Comparison of ENCODE assay signal across 1 cellular context in the genomic region with DNA sequence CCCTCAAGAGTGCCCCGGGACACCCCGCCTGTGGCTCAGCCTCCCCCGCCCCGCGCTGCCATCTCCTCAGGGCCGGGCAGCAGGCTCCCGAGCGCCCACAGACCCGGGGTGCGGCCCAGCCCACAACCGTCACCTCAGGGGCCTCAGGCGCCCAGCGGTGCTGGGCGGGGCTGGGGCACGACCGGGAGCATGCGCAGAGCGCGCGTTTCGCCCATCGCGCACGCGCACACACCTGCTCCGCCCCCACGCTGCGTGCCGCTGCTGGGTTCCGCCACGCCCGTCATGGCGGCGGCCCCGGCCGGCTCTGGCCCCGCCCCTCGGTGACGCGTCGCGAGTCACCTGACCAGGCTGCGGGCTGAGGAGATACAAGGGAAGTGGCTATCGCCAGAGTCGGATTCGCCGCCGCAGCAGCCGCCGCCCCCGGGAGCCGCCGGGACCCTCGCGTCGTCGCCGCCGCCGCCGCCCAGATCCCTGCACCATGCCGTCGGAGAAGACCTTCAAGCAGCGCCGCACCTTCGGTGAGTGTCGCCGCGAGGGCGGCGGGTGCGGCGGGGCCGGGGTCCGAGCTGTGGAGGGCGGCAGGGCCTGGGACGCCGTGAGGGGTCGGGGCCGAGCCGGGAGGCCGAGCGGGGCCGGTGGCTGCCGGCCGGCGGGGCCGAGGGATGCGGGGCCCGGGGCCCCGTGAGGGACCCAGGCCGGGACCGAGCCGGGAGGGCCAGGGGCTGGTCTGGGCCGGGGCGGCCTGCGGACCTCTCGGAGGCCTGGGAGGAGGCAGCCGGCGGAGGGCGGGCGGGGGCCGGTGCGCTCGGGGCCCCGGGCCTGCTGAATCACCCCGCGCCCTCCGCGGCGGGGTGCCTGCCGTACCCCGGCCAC.
A peak's percentile ranks its signal among the peaks of the same experiment; 100 is the strongest.
TF ChIP-seq lines count a peak whose summit lies in the region.

A gene (plus strand): TSS at position 387 of the 873 bp plus-strand sequence. CDS start 92 bp downstream, at position 479.

TF ChIP-seq in K562, 482 proteins besides CTCF, POLR2A, EP300 and RAD21 (continued from another document and continues in another):
- peak in 1 of 2 experiments; percentile 43; a peak in 1 of 4 replicates for TF ChIP-seq HDAC1 (IDR thresholded peaks at IDR 0.05)
- TF ChIP-seq, protein P1, sequence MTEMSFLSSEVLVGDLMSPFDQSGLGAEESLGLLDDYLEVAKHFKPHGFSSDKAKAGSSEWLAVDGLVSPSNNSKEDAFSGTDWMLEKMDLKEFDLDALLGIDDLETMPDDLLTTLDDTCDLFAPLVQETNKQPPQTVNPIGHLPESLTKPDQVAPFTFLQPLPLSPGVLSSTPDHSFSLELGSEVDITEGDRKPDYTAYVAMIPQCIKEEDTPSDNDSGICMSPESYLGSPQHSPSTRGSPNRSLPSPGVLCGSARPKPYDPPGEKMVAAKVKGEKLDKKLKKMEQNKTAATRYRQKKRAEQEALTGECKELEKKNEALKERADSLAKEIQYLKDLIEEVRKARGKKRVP (CRISPR knock-in tag; IDR thresholded peaks at IDR 0.05) = no peak
- no peak for TF ChIP-seq SAFB2 (IDR thresholded peaks at IDR 0.05; ENCODE audit: borderline replicate concordance, low read depth, low read length, severe bottlenecking)
- TF ChIP-seq ILF3 (IDR thresholded peaks at IDR 0.05; ENCODE audit: borderline replicate concordance) = peak; percentile 77; the same call in 1 of the 2 replicates
- TF ChIP-seq, protein P2, sequence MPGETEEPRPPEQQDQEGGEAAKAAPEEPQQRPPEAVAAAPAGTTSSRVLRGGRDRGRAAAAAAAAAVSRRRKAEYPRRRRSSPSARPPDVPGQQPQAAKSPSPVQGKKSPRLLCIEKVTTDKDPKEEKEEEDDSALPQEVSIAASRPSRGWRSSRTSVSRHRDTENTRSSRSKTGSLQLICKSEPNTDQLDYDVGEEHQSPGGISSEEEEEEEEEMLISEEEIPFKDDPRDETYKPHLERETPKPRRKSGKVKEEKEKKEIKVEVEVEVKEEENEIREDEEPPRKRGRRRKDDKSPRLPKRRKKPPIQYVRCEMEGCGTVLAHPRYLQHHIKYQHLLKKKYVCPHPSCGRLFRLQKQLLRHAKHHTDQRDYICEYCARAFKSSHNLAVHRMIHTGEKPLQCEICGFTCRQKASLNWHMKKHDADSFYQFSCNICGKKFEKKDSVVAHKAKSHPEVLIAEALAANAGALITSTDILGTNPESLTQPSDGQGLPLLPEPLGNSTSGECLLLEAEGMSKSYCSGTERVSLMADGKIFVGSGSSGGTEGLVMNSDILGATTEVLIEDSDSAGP (CRISPR knock-in tag; IDR thresholded peaks at IDR 0.05) = no peak
- no peak for TF ChIP-seq ZNF174 (CRISPR knock-in tag; IDR thresholded peaks at IDR 0.05)
- no peak for TF ChIP-seq ZNF444 (CRISPR knock-in tag; IDR thresholded peaks at IDR 0.05)
- no peak for TF ChIP-seq NCOA1 (IDR thresholded peaks at IDR 0.05; ENCODE audit: low read depth)
- no peak for TF ChIP-seq SIRT6 (IDR thresholded peaks at IDR 0.05; ENCODE audit: low read depth, low read length)
- TF ChIP-seq, protein P3, sequence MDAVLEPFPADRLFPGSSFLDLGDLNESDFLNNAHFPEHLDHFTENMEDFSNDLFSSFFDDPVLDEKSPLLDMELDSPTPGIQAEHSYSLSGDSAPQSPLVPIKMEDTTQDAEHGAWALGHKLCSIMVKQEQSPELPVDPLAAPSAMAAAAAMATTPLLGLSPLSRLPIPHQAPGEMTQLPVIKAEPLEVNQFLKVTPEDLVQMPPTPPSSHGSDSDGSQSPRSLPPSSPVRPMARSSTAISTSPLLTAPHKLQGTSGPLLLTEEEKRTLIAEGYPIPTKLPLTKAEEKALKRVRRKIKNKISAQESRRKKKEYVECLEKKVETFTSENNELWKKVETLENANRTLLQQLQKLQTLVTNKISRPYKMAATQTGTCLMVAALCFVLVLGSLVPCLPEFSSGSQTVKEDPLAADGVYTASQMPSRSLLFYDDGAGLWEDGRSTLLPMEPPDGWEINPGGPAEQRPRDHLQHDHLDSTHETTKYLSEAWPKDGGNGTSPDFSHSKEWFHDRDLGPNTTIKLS (IDR thresholded peaks at IDR 0.05; ENCODE audit: borderline replicate concordance, low read depth) = peak; percentile 72
- TF ChIP-seq SMARCB1 (IDR thresholded peaks at IDR 0.05; ENCODE audit: insufficient read length, low read depth) = no peak
- no peak for TF ChIP-seq ZNF695 (CRISPR knock-in tag; IDR thresholded peaks at IDR 0.05)
- TF ChIP-seq KLF1 (tag; IDR thresholded peaks at IDR 0.05) = no peak; the same call in 1 of the 2 replicates
- TF ChIP-seq YY1 (IDR thresholded peaks at IDR 0.05; ENCODE audit: borderline replicate concordance in 1 of 3, control insufficient read depth in 1 of 3, extremely low read depth in 1 of 3, insufficient read depth in 3 of 3, insufficient read length in 1 of 3, insufficient replicate concordance in 2 of 3, low read depth in 1 of 3, low read length in 2 of 3) = peak; percentile 100
- TF ChIP-seq, protein P4, sequence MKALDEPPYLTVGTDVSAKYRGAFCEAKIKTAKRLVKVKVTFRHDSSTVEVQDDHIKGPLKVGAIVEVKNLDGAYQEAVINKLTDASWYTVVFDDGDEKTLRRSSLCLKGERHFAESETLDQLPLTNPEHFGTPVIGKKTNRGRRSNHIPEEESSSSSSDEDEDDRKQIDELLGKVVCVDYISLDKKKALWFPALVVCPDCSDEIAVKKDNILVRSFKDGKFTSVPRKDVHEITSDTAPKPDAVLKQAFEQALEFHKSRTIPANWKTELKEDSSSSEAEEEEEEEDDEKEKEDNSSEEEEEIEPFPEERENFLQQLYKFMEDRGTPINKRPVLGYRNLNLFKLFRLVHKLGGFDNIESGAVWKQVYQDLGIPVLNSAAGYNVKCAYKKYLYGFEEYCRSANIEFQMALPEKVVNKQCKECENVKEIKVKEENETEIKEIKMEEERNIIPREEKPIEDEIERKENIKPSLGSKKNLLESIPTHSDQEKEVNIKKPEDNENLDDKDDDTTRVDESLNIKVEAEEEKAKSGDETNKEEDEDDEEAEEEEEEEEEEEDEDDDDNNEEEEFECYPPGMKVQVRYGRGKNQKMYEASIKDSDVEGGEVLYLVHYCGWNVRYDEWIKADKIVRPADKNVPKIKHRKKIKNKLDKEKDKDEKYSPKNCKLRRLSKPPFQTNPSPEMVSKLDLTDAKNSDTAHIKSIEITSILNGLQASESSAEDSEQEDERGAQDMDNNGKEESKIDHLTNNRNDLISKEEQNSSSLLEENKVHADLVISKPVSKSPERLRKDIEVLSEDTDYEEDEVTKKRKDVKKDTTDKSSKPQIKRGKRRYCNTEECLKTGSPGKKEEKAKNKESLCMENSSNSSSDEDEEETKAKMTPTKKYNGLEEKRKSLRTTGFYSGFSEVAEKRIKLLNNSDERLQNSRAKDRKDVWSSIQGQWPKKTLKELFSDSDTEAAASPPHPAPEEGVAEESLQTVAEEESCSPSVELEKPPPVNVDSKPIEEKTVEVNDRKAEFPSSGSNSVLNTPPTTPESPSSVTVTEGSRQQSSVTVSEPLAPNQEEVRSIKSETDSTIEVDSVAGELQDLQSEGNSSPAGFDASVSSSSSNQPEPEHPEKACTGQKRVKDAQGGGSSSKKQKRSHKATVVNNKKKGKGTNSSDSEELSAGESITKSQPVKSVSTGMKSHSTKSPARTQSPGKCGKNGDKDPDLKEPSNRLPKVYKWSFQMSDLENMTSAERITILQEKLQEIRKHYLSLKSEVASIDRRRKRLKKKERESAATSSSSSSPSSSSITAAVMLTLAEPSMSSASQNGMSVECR (CRISPR knock-in tag; IDR thresholded peaks at IDR 0.05) = peak; percentile 82; the same call in 1 of the 2 replicates
- no peak for TF ChIP-seq NUFIP1 (IDR thresholded peaks at IDR 0.05; ENCODE audit: partially characterized antibody)
- no peak for TF ChIP-seq ZNF668 (CRISPR knock-in tag; IDR thresholded peaks at IDR 0.05)
- TF ChIP-seq EGR1 (conservative IDR thresholded peaks at IDR 0.05) = peak; percentile 80
- TF ChIP-seq MAFF (IDR thresholded peaks at IDR 0.05; ENCODE audit: low read length) = no peak
- TF ChIP-seq MIER1 (IDR thresholded peaks at IDR 0.05; ENCODE audit: low read depth) = no peak
- TF ChIP-seq, protein P5, sequence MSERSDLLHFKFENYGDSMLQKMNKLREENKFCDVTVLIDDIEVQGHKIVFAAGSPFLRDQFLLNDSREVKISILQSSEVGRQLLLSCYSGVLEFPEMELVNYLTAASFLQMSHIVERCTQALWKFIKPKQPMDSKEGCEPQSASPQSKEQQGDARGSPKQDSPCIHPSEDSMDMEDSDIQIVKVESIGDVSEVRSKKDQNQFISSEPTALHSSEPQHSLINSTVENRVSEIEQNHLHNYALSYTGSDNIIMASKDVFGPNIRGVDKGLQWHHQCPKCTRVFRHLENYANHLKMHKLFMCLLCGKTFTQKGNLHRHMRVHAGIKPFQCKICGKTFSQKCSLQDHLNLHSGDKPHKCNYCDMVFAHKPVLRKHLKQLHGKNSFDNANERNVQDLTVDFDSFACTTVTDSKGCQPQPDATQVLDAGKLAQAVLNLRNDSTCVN (CRISPR knock-in tag; IDR thresholded peaks at IDR 0.05) = 0 out of 2 replicates have a peak, but pooled peaks have one; percentile 39
- TF ChIP-seq, protein P6, sequence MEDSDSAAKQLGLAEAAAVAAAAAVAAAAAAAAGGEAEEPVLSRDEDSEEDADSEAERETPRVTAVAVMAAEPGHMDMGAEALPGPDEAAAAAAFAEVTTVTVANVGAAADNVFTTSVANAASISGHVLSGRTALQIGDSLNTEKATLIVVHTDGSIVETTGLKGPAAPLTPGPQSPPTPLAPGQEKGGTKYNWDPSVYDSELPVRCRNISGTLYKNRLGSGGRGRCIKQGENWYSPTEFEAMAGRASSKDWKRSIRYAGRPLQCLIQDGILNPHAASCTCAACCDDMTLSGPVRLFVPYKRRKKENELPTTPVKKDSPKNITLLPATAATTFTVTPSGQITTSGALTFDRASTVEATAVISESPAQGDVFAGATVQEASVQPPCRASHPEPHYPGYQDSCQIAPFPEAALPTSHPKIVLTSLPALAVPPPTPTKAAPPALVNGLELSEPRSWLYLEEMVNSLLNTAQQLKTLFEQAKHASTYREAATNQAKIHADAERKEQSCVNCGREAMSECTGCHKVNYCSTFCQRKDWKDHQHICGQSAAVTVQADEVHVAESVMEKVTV (CRISPR knock-in tag; IDR thresholded peaks at IDR 0.05) = no peak
- no peak for TF ChIP-seq SREBF2 (CRISPR knock-in tag; IDR thresholded peaks at IDR 0.05)
- TF ChIP-seq MAZ (CRISPR knock-in tag; conservative IDR thresholded peaks at IDR 0.05 in 1 of 2, IDR thresholded peaks at IDR 0.05 in 1 of 2) = peak; percentile 69 to 94
- TF ChIP-seq U2AF2 (optimal IDR thresholded peaks at IDR 0.05; ENCODE audit: low read depth, low read length) = no peak
- peak; percentile 61 for TF ChIP-seq TAF9B (IDR thresholded peaks at IDR 0.05; ENCODE audit: partially characterized antibody)
- TF ChIP-seq ZNF408 (CRISPR knock-in tag; IDR thresholded peaks at IDR 0.05; ENCODE audit: low read depth) = no peak
- TF ChIP-seq ESRRB (CRISPR knock-in tag; IDR thresholded peaks at IDR 0.05; ENCODE audit: borderline replicate concordance) = no peak
- TF ChIP-seq ZFX (CRISPR knock-in tag; IDR thresholded peaks at IDR 0.05) = peak; percentile 90
- no peak for TF ChIP-seq ZNF780A (CRISPR knock-in tag; IDR thresholded peaks at IDR 0.05)
- peak; percentile 11; the same call in 1 of the 2 replicates for TF ChIP-seq ETV5 (CRISPR knock-in tag; IDR thresholded peaks at IDR 0.05; ENCODE audit: low read depth)
- peak; percentile 46 for TF ChIP-seq RNF2 (IDR thresholded peaks at IDR 0.05)
- no peak for TF ChIP-seq FOXK1 (CRISPR knock-in tag; IDR thresholded peaks at IDR 0.05; ENCODE audit: borderline replicate concordance)
- no peak for TF ChIP-seq ZNF121 (CRISPR knock-in tag; conservative IDR thresholded peaks at IDR 0.05)
- TF ChIP-seq, protein P7, sequence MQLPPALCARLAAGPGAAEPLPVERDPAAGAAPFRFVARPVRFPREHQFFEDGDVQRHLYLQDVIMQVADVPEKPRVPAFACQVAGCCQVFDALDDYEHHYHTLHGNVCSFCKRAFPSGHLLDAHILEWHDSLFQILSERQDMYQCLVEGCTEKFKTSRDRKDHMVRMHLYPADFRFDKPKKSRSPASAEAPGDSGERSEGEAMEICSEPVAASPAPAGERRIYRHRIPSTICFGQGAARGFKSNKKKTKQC (CRISPR knock-in tag; IDR thresholded peaks at IDR 0.05) = no peak
- TF ChIP-seq SREBF1 (IDR thresholded peaks at IDR 0.05; ENCODE audit: borderline replicate concordance, low read depth, low read length) = peak; percentile 94
- no peak for TF ChIP-seq HNRNPH1 (optimal IDR thresholded peaks at IDR 0.05; ENCODE audit: low read depth, low read length)
- TF ChIP-seq SLC30A9 (CRISPR knock-in tag; IDR thresholded peaks at IDR 0.05) = no peak
- TF ChIP-seq EZH2 (IDR thresholded peaks at IDR 0.05; ENCODE audit: borderline replicate concordance, low read depth, low read length) = no peak
- no peak for TF ChIP-seq WHSC1 (IDR thresholded peaks at IDR 0.05; ENCODE audit: low read length)
- TF ChIP-seq POLR2G (IDR thresholded peaks at IDR 0.05; ENCODE audit: low read depth, low read length) = peak; percentile 96
- no peak for TF ChIP-seq ZNF184 (CRISPR knock-in tag; IDR thresholded peaks at IDR 0.05)
- TF ChIP-seq, protein P8, sequence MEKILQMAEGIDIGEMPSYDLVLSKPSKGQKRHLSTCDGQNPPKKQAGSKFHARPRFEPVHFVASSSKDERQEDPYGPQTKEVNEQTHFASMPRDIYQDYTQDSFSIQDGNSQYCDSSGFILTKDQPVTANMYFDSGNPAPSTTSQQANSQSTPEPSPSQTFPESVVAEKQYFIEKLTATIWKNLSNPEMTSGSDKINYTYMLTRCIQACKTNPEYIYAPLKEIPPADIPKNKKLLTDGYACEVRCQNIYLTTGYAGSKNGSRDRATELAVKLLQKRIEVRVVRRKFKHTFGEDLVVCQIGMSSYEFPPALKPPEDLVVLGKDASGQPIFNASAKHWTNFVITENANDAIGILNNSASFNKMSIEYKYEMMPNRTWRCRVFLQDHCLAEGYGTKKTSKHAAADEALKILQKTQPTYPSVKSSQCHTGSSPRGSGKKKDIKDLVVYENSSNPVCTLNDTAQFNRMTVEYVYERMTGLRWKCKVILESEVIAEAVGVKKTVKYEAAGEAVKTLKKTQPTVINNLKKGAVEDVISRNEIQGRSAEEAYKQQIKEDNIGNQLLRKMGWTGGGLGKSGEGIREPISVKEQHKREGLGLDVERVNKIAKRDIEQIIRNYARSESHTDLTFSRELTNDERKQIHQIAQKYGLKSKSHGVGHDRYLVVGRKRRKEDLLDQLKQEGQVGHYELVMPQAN (IDR thresholded peaks at IDR 0.05; ENCODE audit: borderline replicate concordance) = no peak
- TF ChIP-seq, protein P9, sequence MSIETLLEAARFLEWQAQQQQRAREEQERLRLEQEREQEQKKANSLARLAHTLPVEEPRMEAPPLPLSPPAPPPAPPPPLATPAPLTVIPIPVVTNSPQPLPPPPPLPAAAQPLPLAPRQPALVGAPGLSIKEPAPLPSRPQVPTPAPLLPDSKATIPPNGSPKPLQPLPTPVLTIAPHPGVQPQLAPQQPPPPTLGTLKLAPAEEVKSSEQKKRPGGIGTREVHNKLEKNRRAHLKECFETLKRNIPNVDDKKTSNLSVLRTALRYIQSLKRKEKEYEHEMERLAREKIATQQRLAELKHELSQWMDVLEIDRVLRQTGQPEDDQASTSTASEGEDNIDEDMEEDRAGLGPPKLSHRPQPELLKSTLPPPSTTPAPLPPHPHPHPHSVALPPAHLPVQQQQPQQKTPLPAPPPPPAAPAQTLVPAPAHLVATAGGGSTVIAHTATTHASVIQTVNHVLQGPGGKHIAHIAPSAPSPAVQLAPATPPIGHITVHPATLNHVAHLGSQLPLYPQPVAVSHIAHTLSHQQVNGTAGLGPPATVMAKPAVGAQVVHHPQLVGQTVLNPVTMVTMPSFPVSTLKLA (conservative IDR thresholded peaks at IDR 0.05) = peak; percentile 75 to 93
- TF ChIP-seq MTA3 (IDR thresholded peaks at IDR 0.05; ENCODE audit: borderline replicate concordance) = peak; percentile 93; the same call in 1 of the 2 replicates
